ENCODE assay signal across 1 cellular context in genomic region chr12:53984901-53985357, GRCh38.
TF ChIP-seq lines count a peak whose summit lies in the region.

HOXC10 (plus strand) TSS chr12:53985146; CDS start chr12:53985260, 114 bp downstream.

TF ChIP-seq in GM23338, 12 proteins besides CTCF, POLR2A, EP300 and RAD21 (continued from another document):
- TF ChIP-seq ZNF462 (CRISPR knock-in tag; IDR thresholded peaks at IDR 0.05) = no peak
- no peak for TF ChIP-seq REST (IDR thresholded peaks at IDR 0.05; ENCODE audit: unreplicated experiment)
- peak; percentile 97 for TF ChIP-seq CREB1 (CRISPR knock-in tag; IDR thresholded peaks at IDR 0.05; ENCODE audit: low read depth)
- TF ChIP-seq ZNF114 (CRISPR knock-in tag; IDR thresholded peaks at IDR 0.05) = no peak
